24 cellular contexts compared by ENCODE assay signal in the genomic region with DNA sequence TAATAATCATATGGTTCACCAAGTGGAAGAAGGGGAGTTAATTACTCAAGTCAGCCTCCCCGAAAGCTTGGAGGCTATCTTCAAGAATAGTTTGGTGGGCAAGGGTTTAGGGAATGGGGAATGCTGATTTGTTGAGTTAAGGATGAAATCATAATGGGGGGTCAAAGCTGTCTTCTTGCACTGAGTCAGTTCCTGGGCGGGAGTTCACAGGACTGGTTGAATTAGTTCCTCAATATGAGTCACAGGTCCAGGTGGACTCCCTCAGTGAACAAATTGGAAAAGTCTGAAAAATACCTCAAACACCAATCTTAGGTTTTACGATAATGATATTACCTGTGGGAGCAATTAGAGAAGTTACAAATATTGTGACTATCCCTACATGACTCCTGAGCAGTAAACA.
"Had no signal": no experiment of that assay in that cellular context is flagged by ENCODE, and none has a peak within 500 bp of the region (broad histone marks: within the 10 kb centered on the region; RNA-seq: fewer than 3 reads in every experiment).

No MANE protein-coding gene starts in this region.

- H3K27me3 ChIP-seq: colonic mucosa, gastrocnemius medialis, neural progenitor cell, ovary, right atrium auricular region, sigmoid colon, stomach, transverse colon had no signal

- H3K9me3 ChIP-seq: colonic mucosa, gastrocnemius medialis, lower lobe of right lung, ovary, thoracic aorta, transverse colon had no signal

- H3K4me1 ChIP-seq: colonic mucosa, left ventricle myocardium inferior, lower lobe of right lung, neural progenitor cell, right atrium auricular region, sigmoid colon, transverse colon had no signal

- H3K4me3 ChIP-seq: colonic mucosa, gastrocnemius medialis, left ventricle myocardium inferior, lower lobe of right lung, neural progenitor cell, ovary, right atrium auricular region, sigmoid colon, skin epidermis, stomach, thoracic aorta, transverse colon had no signal

- H3K36me3 ChIP-seq: colonic mucosa, gastrocnemius medialis, left ventricle myocardium inferior, lower lobe of right lung, neural progenitor cell, ovary, right atrium auricular region, sigmoid colon, stomach, thoracic aorta, transverse colon had no signal

- H3K36me3 Mint-ChIP-seq: neural progenitor cell; stimulated activated naive B cell treated with anti-CD40 and anti-IgM and Interleukin-4, amounts not matched to agents 10 μg/mL and 1 μg/mL and 100 μg/mL, for 72 hours had no signal

- H3K4me3 Mint-ChIP-seq: natural killer cell treated with Interleukin-12 subunit alpha and Interleukin-12 subunit beta and Interleukin-15 and Interleukin-18, amount 100 ng/mL, for 72 hours; neural progenitor cell; stimulated activated naive B cell treated with anti-CD40 and anti-IgM and Interleukin-4, amounts not matched to agents 10 μg/mL and 1 μg/mL and 100 μg/mL, for 72 hours had no signal

- H3K27ac ChIP-seq: colonic mucosa, gastrocnemius medialis, left ventricle myocardium inferior, lower lobe of right lung, neural progenitor cell, ovary, right atrium auricular region, sigmoid colon, skin epidermis, stomach, thoracic aorta, transverse colon had no signal

- DNase-seq: colonic mucosa; dermis blood vessel endothelial cell; gastrocnemius medialis; islet precursor cell; left cardiac atrium; left ventricle myocardium inferior; lower lobe of right lung; mesenchymal stem cell; midbrain; nucleus accumbens; ovary; sigmoid colon; stimulated activated CD4-positive, alpha-beta T cell treated with anti-CD3 and anti-CD28 coated beads, Interleukin-2, amount 100 ng/mL, for 24 hours; stimulated activated CD4-positive, alpha-beta T cell treated with anti-CD3 and anti-CD28 coated beads, Interleukin-4, amount 100 ng/mL, for 4 hours; stimulated activated naive B cell treated with anti-CD40 and anti-IgM and Interleukin-4, amounts not matched to agents 10 μg/mL and 1 μg/mL and 100 μg/mL, for 72 hours; stomach; substantia nigra; transverse colon had no signal

- ATAC-seq: esophagus mucosa; left cardiac atrium; lower lobe of right lung; natural killer cell treated with Interleukin-12 subunit alpha and Interleukin-12 subunit beta and Interleukin-15 and Interleukin-18, amount 100 ng/mL, for 72 hours; stimulated activated naive B cell treated with anti-CD40 and anti-IgM and Interleukin-4, amounts not matched to agents 10 μg/mL and 1 μg/mL and 100 μg/mL, for 72 hours had no signal

- H3K27ac Mint-ChIP-seq: natural killer cell treated with Interleukin-12 subunit alpha and Interleukin-12 subunit beta and Interleukin-15 and Interleukin-18, amount 100 ng/mL, for 72 hours; neural progenitor cell; stimulated activated naive B cell treated with anti-CD40 and anti-IgM and Interleukin-4, amounts not matched to agents 10 μg/mL and 1 μg/mL and 100 μg/mL, for 72 hours had no signal

- H3K4me1 Mint-ChIP-seq: stimulated activated naive B cell treated with anti-CD40 and anti-IgM and Interleukin-4, amounts not matched to agents 10 μg/mL and 1 μg/mL and 100 μg/mL, for 72 hours had no signal
